ENCODE assay signal across 12 cellular contexts in the genomic region with DNA sequence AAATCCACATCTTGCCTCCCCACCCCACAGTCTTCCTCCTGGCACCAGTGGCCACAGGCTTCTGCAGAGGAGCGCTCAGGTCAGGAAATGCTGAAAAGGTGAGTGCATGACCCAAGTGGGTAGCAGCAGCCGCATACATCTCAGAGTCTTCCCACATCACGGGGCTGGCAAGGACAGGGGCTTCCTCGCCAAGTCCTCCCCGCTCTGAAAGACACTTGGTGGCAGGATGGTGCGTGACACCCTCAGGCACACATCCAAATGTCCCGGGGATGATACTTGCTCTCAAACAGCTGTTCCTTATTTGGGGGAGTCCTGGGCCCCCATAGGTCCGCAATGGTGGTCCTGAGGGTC. TPM values are rescaled to one million over a fixed set of nuclear protein-coding genes. Genes with fewer than 3 reads are reported as not detected.
DNase-seq lines count a peak whose midpoint lies in the region; ATAC-seq and TF ChIP-seq lines count a peak whose summit lies in the region.
"Had no signal": no experiment of that assay in that cellular context is flagged by ENCODE, and none has a peak within 500 bp of the region (broad histone marks: within the 10 kb centered on the region; RNA-seq: fewer than 3 reads in every experiment).

No MANE protein-coding gene starts in this region.

- intact Hi-C loops in left colon (cut with DNase I, micrococcal nuclease): no loop called here

- peak overlapping the region; percentile 15 for H4K8ac ChIP-seq in trophoblast cell (ENCODE audit: low read depth, low read length)

- H3K79me1 ChIP-seq in trophoblast cell (ENCODE audit: low read length): peaks cover 19% of the 10 kb centered on the region

- peaks cover 2% of the 10 kb centered on the region for H3K79me2 ChIP-seq in trophoblast cell (ENCODE audit: control insufficient read depth, insufficient read depth, low read length, poor library complexity)

- H3K9me3 ChIP-seq in Peyer's patch (no peaks in the 10 kb centered on the region), trophoblast cell (ENCODE audit: insufficient read depth, low read depth, low read length) (no peaks in the 10 kb centered on the region)
- H3K9me3 ChIP-seq: spleen had no signal

- H3K27me3 ChIP-seq in Peyer's patch (no peaks in the 10 kb centered on the region), trophoblast cell (ENCODE audit: insufficient read depth, low read length) (no peaks in the 10 kb centered on the region)
- H3K27me3 ChIP-seq: spleen had no signal

- peak overlapping the region; percentile 10 for H2AK5ac ChIP-seq in trophoblast cell (ENCODE audit: low read length)

- ATAC-seq in GM21717 (IDR thresholded peaks at IDR 0.05; ENCODE audit: unreplicated experiment): no peak
- ATAC-seq in left colon: no peak
- ATAC-seq in GM21737 (IDR thresholded peaks at IDR 0.05; ENCODE audit: unreplicated experiment): no peak

- H4K91ac ChIP-seq in trophoblast cell (ENCODE audit: low read depth, low read length): peak overlapping the region; percentile 37

- H3K18ac ChIP-seq in trophoblast cell (ENCODE audit: low read length): peak overlapping the region; percentile 1

- H2BK5ac ChIP-seq in trophoblast cell (ENCODE audit: low read depth, low read length, poor library complexity): no peak overlapping the region

- no peak for DNase-seq in Peyer's patch
- no peak for DNase-seq in epithelial cell of proximal tubule (ENCODE audit: low read depth)
- DNase-seq in trophoblast cell: no peak
- DNase-seq in NCI-H526 treated with DMSO at 0.1 percent for 48 hours (lab: John Stamatoyannopoulos, UW): no peak
- DNase-seq in left colon: no peak
- DNase-seq: CD8-positive, alpha-beta memory T cell; spleen had no signal

- peak overlapping the region; percentile 52 for H2BK12ac ChIP-seq in trophoblast cell (ENCODE audit: low read length)

- no peak overlapping the region for H2AFZ ChIP-seq in trophoblast cell (ENCODE audit: insufficient read depth, low read length, poor library complexity)

- WGBS in trophoblast cell (ENCODE audit: extremely low coverage, insufficient coverage, insufficient read length): no CpG with 5 or more reads among the region's 8 CpGs

- H3K9ac ChIP-seq in trophoblast cell (ENCODE audit: low read length): no peak overlapping the region

- no peak overlapping the region for H3K23ac ChIP-seq in trophoblast cell (ENCODE audit: low read length)

- no peak overlapping the region for H2BK120ac ChIP-seq in trophoblast cell (ENCODE audit: insufficient read depth, low read length, poor library complexity)

- peak overlapping the region; percentile 31 for H3K14ac ChIP-seq in trophoblast cell (ENCODE audit: low read length)

- H3K4me2 ChIP-seq in trophoblast cell (ENCODE audit: low read length): peak overlapping the region; percentile 28

- no peak overlapping the region for H3K4ac ChIP-seq in trophoblast cell (ENCODE audit: low read depth, low read length)

- H3K4me3 ChIP-seq in Peyer's patch (no peak overlapping the region), epithelial cell of proximal tubule (ENCODE audit: low read depth, low read length) (peak overlapping the region; percentile 14), trophoblast cell (ENCODE audit: low read depth, low read length) (no peak overlapping the region)

- H3K4me1 ChIP-seq in Peyer's patch (peaks cover 0 to 38% (median 26%) of the 10 kb centered on the region in 4 donors), trophoblast cell (ENCODE audit: control insufficient read depth in 1 of 2, insufficient read depth in 2 of 2, low read length in 2 of 2) (peaks cover 26 to 35% of the 10 kb centered on the region in 2 experiments)

- peak overlapping the region; percentile 7 to 83 (median 75) for H3K27ac ChIP-seq in Peyer's patch
- peak overlapping the region; percentile 22 for H3K27ac ChIP-seq in trophoblast cell (ENCODE audit: low read depth, low read length)

- no peak overlapping the region for H4K12ac ChIP-seq in trophoblast cell (ENCODE audit: low read depth, low read length)

- no peaks in the 10 kb centered on the region for H3K36me3 ChIP-seq in Peyer's patch
- no peaks in the 10 kb centered on the region for H3K36me3 ChIP-seq in trophoblast cell (ENCODE audit: control insufficient read depth in 1 of 2, insufficient read depth in 2 of 2, low read length in 2 of 2)
- H3K36me3 ChIP-seq: spleen had no signal

- TF ChIP-seq POLR2A in Peyer's patch (IDR thresholded peaks at IDR 0.05): no peak

- TF ChIP-seq CTCF in GM12874 (IDR thresholded peaks at IDR 0.05; ENCODE audit: insufficient read depth, low read depth, low read length) (peak; percentile 17; the same call in 1 of the 2 replicates), Peyer's patch (IDR thresholded peaks at IDR 0.05) (no peak), epithelial cell of proximal tubule (conservative IDR thresholded peaks at IDR 0.05; ENCODE audit: low read depth, low read length) (no peak)

RNA-seq across cellular contexts. Expression of gene SLC16A5, which starts 8.8 kb away (rescaled TPM):
- 100 to 1,000 TPM in 3 of 4 donors, 10 to 100 TPM in 1; 47.9 to 211 (median 147) TPM for total RNA-seq in Peyer's patch
- total RNA-seq in epithelial cell of proximal tubule: 15.1 and 15.9 TPM in 2 replicates
- polyA plus RNA-seq in trophoblast cell (2013): 18.8 and 19.2 TPM in 2 replicates
- total RNA-seq in left colon: 10 to 100 TPM; 26.6 to 39.6 TPM
- total RNA-seq: H4 had no signal
- polyA plus RNA-seq: neural cell had no signal

RNA-seq across cellular contexts. Expression of gene ARMC7, which starts 30.8 kb away (rescaled TPM):
- total RNA-seq in Peyer's patch (10 to 100 TPM in 3 of 4 donors, 1 to 10 TPM in 1; 4.1 to 27.0 (median 24.1) TPM), epithelial cell of proximal tubule (8.5 and 12.3 TPM in 2 replicates), left colon (10 to 100 TPM; 20.3 to 29.9 TPM)
- polyA plus RNA-seq in trophoblast cell (2013): 8.6 and 8.7 TPM in 2 replicates

RNA-seq across cellular contexts. Expression of gene KCTD2, which starts 32.0 kb away (rescaled TPM):
- 10 to 100 TPM; 14.9 to 23.5 (median 20.4) TPM for total RNA-seq in Peyer's patch
- total RNA-seq in epithelial cell of proximal tubule: 15.8 and 19.2 TPM in 2 replicates
- polyA plus RNA-seq in trophoblast cell (2013): 17.4 and 18.4 TPM in 2 replicates
- 10 to 100 TPM; 16.7 to 19.7 TPM for total RNA-seq in left colon

RNA-seq across cellular contexts. Expression of gene ATP5PD, which starts 32.2 kb away (rescaled TPM):
- total RNA-seq in Peyer's patch: 100 to 1,000 TPM; 202 to 302 (median 247) TPM
- total RNA-seq in epithelial cell of proximal tubule: 232 and 360 TPM in 2 replicates
- polyA plus RNA-seq in trophoblast cell (2013): 250 and 260 TPM in 2 replicates
- 100 to 1,000 TPM; 310 to 381 TPM for total RNA-seq in left colon

RNA-seq across cellular contexts. Expression of gene NT5C, which starts 52.5 kb away (rescaled TPM):
- total RNA-seq in Peyer's patch (100 to 1,000 TPM; 151 to 176 (median 156) TPM), epithelial cell of proximal tubule (139 and 140 TPM in 2 replicates), left colon (10 to 100 TPM; 77.6 to 86.6 TPM)
- 45.3 and 47.2 TPM in 2 replicates for polyA plus RNA-seq in trophoblast cell (2013)
